Comparison of ENCODE assay signal across 1 cellular context in genomic region chr11:2534131-2534956, GRCh38.
TF ChIP-seq lines count a peak whose summit lies in the region.

No MANE protein-coding gene starts in this region.

TF ChIP-seq in K562, 482 proteins besides CTCF, POLR2A, EP300 and RAD21:
- TF ChIP-seq ZBTB33 (CRISPR knock-in tag; IDR thresholded peaks at IDR 0.05): 0 out of 2 replicates have a peak, but pooled peaks have one; percentile 12
- TF ChIP-seq HLTF (IDR thresholded peaks at IDR 0.05): no peak
- peak; percentile 80 for TF ChIP-seq ZKSCAN1 (IDR thresholded peaks at IDR 0.05; ENCODE audit: low read depth, low read length)
- 0 out of 2 replicates have a peak, but pooled peaks have one; percentile 6 for TF ChIP-seq VEZF1 (CRISPR knock-in tag; IDR thresholded peaks at IDR 0.05)
- TF ChIP-seq ZNF583 (CRISPR knock-in tag; IDR thresholded peaks at IDR 0.05): no peak
- peak; percentile 6; the same call in 1 of the 2 replicates for TF ChIP-seq ATF3 (IDR thresholded peaks at IDR 0.05)
- no peak for TF ChIP-seq ATF3 (CRISPR knock-in tag; conservative IDR thresholded peaks at IDR 0.05)
- TF ChIP-seq MLLT1 (IDR thresholded peaks at IDR 0.05): no peak
TF ChIP-seq in K562: peak in this region for 4.
